Comparison of ENCODE assay signal across 8 cellular contexts in the genomic region with DNA sequence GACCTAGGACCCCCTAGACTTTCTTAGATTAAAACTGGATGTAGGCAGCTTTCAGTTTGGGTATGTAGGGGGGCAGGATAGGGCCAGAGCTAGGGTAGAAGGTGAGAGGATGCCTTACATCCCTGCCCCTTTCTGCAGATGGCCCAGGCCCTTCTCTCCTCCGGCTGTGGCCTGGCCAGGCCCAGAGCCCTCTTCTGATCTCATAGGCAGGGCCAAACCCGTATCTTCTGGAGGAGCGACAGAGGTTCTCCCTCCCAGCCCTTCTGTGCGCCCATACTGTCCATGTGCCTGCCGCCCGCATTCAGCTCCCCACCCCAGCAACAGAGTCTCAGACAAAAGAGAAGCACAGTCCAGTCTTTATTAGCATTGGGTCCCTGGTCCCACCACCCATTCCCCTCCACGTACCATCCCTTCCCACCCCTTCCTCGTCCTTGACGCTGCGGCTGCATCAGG. TPM values are rescaled to one million over a fixed set of nuclear protein-coding genes. Genes with fewer than 3 reads are reported as not detected.
DNase-seq lines count a peak whose midpoint lies in the region; ATAC-seq and TF ChIP-seq lines count a peak whose summit lies in the region.

No MANE protein-coding gene starts in this region.

- WGBS in upper lobe of left lung, 2 donors = 49 to 71% methylated on average over 10 of the region's 10 CpGs

- no peaks in the 10 kb centered on the region for H3K9me3 Mint-ChIP-seq in activated T-helper 2 cell treated with anti-CD3 and anti-CD28 coated beads, Interferon-gamma antibody, Interleukin-2, Interleukin-4, amounts not matched to agents 10 μg/mL and 5 μg/mL and 100 μg/mL, durations not matched to agents 14 hours and 24 hours and 36 hours
- H3K9me3 Mint-ChIP-seq in naive B cell = peaks cover 0 to 3% (median 0%) of the 10 kb centered on the region in 7 donors

- H3K36me3 ChIP-seq in left ventricle myocardium inferior (no peaks in the 10 kb centered on the region), upper lobe of left lung (no peaks in the 10 kb centered on the region)

- peaks cover 78% of the 10 kb centered on the region for H3K27me3 ChIP-seq in left ventricle myocardium inferior (ENCODE audit: low read depth)
- H3K27me3 ChIP-seq in upper lobe of left lung = peaks cover 0 to 5% (median 0%) of the 10 kb centered on the region in 4 donors

- H3K4me1 Mint-ChIP-seq in activated T-helper 2 cell treated with anti-CD3 and anti-CD28 coated beads, Interferon-gamma antibody, Interleukin-2, Interleukin-4, amounts not matched to agents 10 μg/mL and 5 μg/mL and 100 μg/mL, durations not matched to agents 14 hours and 24 hours and 36 hours (ENCODE audit: low read depth) = peaks cover 28% of the 10 kb centered on the region
- peaks cover 65 to 83% (median 72%) of the 10 kb centered on the region in 3 donors for H3K4me1 Mint-ChIP-seq in naive B cell

- H3K9me3 ChIP-seq in left ventricle myocardium inferior (replicated peaks) = no peaks in the 10 kb centered on the region
- no peaks in the 10 kb centered on the region for H3K9me3 ChIP-seq in upper lobe of left lung

- H3K27me3 Mint-ChIP-seq in activated T-helper 2 cell treated with anti-CD3 and anti-CD28 coated beads, Interferon-gamma antibody, Interleukin-2, Interleukin-4, amounts not matched to agents 10 μg/mL and 5 μg/mL and 100 μg/mL, durations not matched to agents 14 hours and 24 hours and 36 hours (ENCODE audit: low read depth) = no peaks in the 10 kb centered on the region
- no peaks in the 10 kb centered on the region for H3K27me3 Mint-ChIP-seq in naive B cell

- peak overlapping the region; percentile 55 for H3K4me3 ChIP-seq in left ventricle myocardium inferior
- peak overlapping the region; percentile 33 to 70 (median 50) for H3K4me3 ChIP-seq in upper lobe of left lung

- peak overlapping the region; percentile 99 for H3K27ac Mint-ChIP-seq in activated T-helper 2 cell treated with anti-CD3 and anti-CD28 coated beads, Interferon-gamma antibody, Interleukin-2, Interleukin-4, amounts not matched to agents 10 μg/mL and 5 μg/mL and 100 μg/mL, durations not matched to agents 14 hours and 24 hours and 36 hours
- H3K27ac Mint-ChIP-seq in naive B cell = peak overlapping the region; percentile 87 to 100 (median 98)

- H3K27ac ChIP-seq in left ventricle myocardium inferior (replicated peaks) (no peak overlapping the region), upper lobe of left lung (peak overlapping the region; percentile 87 to 95 (median 92))

- intact Hi-C loops in left ventricle myocardium inferior (cut with micrococcal nuclease) (no loop called here), cardiac septum (cut with DNase I) (no loop called here)
- intact Hi-C loops in activated T-helper 2 cell treated with anti-CD3 and anti-CD28 coated beads, Interferon-gamma antibody, Interleukin-2, Interleukin-4, amounts not matched to agents 10 μg/mL and 5 μg/mL and 100 μg/mL, durations not matched to agents 14 hours and 24 hours and 36 hours (cut with micrococcal nuclease) = loop anchor here (1.0 to 10.0 kb wide), 3 partner anchors 8 to 1454 kb away; a partner anchor contains a TSS

- no peak for ATAC-seq in naive B cell (ENCODE audit: low read depth in 2 of 2)
- ATAC-seq in upper lobe of left lung (ENCODE audit: low FRiP score in 2 of 2) = no peak
- ATAC-seq in HG02884 (IDR thresholded peaks at IDR 0.05; ENCODE audit: unreplicated experiment) = no peak
- no peak for ATAC-seq in GM18868 (IDR thresholded peaks at IDR 0.05; ENCODE audit: unreplicated experiment)

- no peaks in the 10 kb centered on the region for H3K4me1 ChIP-seq in left ventricle myocardium inferior
- peaks cover 5 to 27% (median 20%) of the 10 kb centered on the region in 4 donors for H3K4me1 ChIP-seq in upper lobe of left lung

- DNase-seq in left ventricle myocardium inferior (peak; percentile 11), cardiac septum (ENCODE audit: low spot score) (no peak), naive B cell (no peak), upper lobe of left lung (no peak), NCI-H2227 treated with DMSO at 0.1 percent for 48 hours (lab: John Stamatoyannopoulos, UW) (no peak)
- peak; percentile 37 for DNase-seq in activated T-helper 2 cell treated with anti-CD3 and anti-CD28 coated beads, Interferon-gamma antibody, Interleukin-2, Interleukin-4, amounts not matched to agents 10 μg/mL and 5 μg/mL and 100 μg/mL, durations not matched to agents 14 hours and 24 hours and 36 hours (ENCODE audit: low spot score)

- peak overlapping the region; percentile 99 for H3K4me3 Mint-ChIP-seq in activated T-helper 2 cell treated with anti-CD3 and anti-CD28 coated beads, Interferon-gamma antibody, Interleukin-2, Interleukin-4, amounts not matched to agents 10 μg/mL and 5 μg/mL and 100 μg/mL, durations not matched to agents 14 hours and 24 hours and 36 hours (ENCODE audit: low read depth)
- peak overlapping the region; percentile 91 to 100 (median 100) for H3K4me3 Mint-ChIP-seq in naive B cell

- peaks cover 47% of the 10 kb centered on the region for H3K36me3 Mint-ChIP-seq in activated T-helper 2 cell treated with anti-CD3 and anti-CD28 coated beads, Interferon-gamma antibody, Interleukin-2, Interleukin-4, amounts not matched to agents 10 μg/mL and 5 μg/mL and 100 μg/mL, durations not matched to agents 14 hours and 24 hours and 36 hours (ENCODE audit: low read depth)
- peaks cover 13 to 25% of the 10 kb centered on the region in 2 donors for H3K36me3 Mint-ChIP-seq in naive B cell

- TF ChIP-seq EP300 in upper lobe of left lung (IDR thresholded peaks at IDR 0.05) = no peak

- TF ChIP-seq POLR2A in upper lobe of left lung (IDR thresholded peaks at IDR 0.05) = no peak

- TF ChIP-seq CTCF in left ventricle myocardium inferior (IDR thresholded peaks at IDR 0.05; ENCODE audit: borderline replicate concordance) = no peak
- no peak for TF ChIP-seq CTCF in upper lobe of left lung (IDR thresholded peaks at IDR 0.05)

RNA-seq across cellular contexts. Expression of a gene that starts 2.0 kb away (rescaled TPM):
- total RNA-seq in left ventricle myocardium inferior = 12.8 TPM
- total RNA-seq in cardiac septum = 10.7 TPM
- total RNA-seq in activated T-helper 2 cell treated with anti-CD3 and anti-CD28 coated beads, Interferon-gamma antibody, Interleukin-2, Interleukin-4, amounts not matched to agents 10 μg/mL and 5 μg/mL and 100 μg/mL, durations not matched to agents 14 hours and 24 hours and 36 hours = 21.9 and 22.3 TPM in 2 replicates
- polyA plus RNA-seq in naive B cell (ENCODE audit: low read depth in 6 of 6) = under 1 TPM in 4 of 6 donors, not detected in 2; 0.03 to 0.58 (median 0.38) TPM
- 10 to 100 TPM; 14.0 to 50.3 (median 24.1) TPM for total RNA-seq in upper lobe of left lung

RNA-seq across cellular contexts. Expression of a gene that starts 21.4 kb away (rescaled TPM):
- total RNA-seq in left ventricle myocardium inferior (55.2 TPM), cardiac septum (49.4 TPM), upper lobe of left lung (10 to 100 TPM; 22.0 to 80.5 (median 40.4) TPM)
- total RNA-seq in activated T-helper 2 cell treated with anti-CD3 and anti-CD28 coated beads, Interferon-gamma antibody, Interleukin-2, Interleukin-4, amounts not matched to agents 10 μg/mL and 5 μg/mL and 100 μg/mL, durations not matched to agents 14 hours and 24 hours and 36 hours = 153 and 160 TPM in 2 replicates
- polyA plus RNA-seq in naive B cell (ENCODE audit: low read depth in 6 of 6) = 100 to 1,000 TPM in 4 of 6 donors, 10 to 100 TPM in 2; 77.4 to 128 (median 110) TPM

RNA-seq across cellular contexts. Expression of a gene that starts 49.8 kb away (rescaled TPM):
- total RNA-seq in left ventricle myocardium inferior (0.05 TPM), cardiac septum (0.94 TPM), upper lobe of left lung (1 to 10 TPM in 4 of 6 donors, under 1 TPM in 2; 0.71 to 4.6 (median 1.0) TPM)
- total RNA-seq in activated T-helper 2 cell treated with anti-CD3 and anti-CD28 coated beads, Interferon-gamma antibody, Interleukin-2, Interleukin-4, amounts not matched to agents 10 μg/mL and 5 μg/mL and 100 μg/mL, durations not matched to agents 14 hours and 24 hours and 36 hours = not detected in 2 replicates
- under 1 TPM in 2 of 6 donors, not detected in 4; 0.12 to 0.29 TPM for polyA plus RNA-seq in naive B cell (ENCODE audit: low read depth in 6 of 6)

Comparison
In these comparisons a context has a peak if more than half of its experiments do, and no peak if none do; other contexts are left out.
1. DNase-seq: peak in left ventricle myocardium inferior (single experiment) and activated T-helper 2 cell treated with anti-CD3 and anti-CD28 coated beads, Interferon-gamma antibody, Interleukin-2, Interleukin-4, amounts not matched to agents 10 μg/mL and 5 μg/mL and 100 μg/mL, durations not matched to agents 14 hours and 24 hours and 36 hours (single experiment); none in cardiac septum (single experiment), naive B cell (single experiment), upper lobe of left lung (0 of 2) and NCI-H2227 treated with DMSO at 0.1 percent for 48 hours (single experiment).